8 cellular contexts compared by ENCODE assay signal in genomic region chr17:82021728-82022309, GRCh38. TPM values are rescaled to one million over a fixed set of nuclear protein-coding genes. Genes with fewer than 3 reads are reported as not detected.
DNase-seq lines count a peak whose midpoint lies in the region; ATAC-seq and TF ChIP-seq lines count a peak whose summit lies in the region.

No MANE protein-coding gene starts in this region.

- peak overlapping the region; percentile 91 for H3K4me3 ChIP-seq in DOHH2 (ENCODE audit: low read length)
- peak overlapping the region; percentile 84 for H3K4me3 ChIP-seq in NB4 (ENCODE audit: low read depth, low read length)
- H3K4me3 ChIP-seq in dorsolateral prefrontal cortex = peak overlapping the region; percentile 61 to 100 (median 91)
- peak overlapping the region; percentile 81 to 98 for H3K4me3 ChIP-seq in neuronal stem cell (ENCODE audit: low read length in 2 of 2)

- peaks cover 7% of the 10 kb centered on the region for H3K36me3 ChIP-seq in DOHH2 (ENCODE audit: control insufficient read depth, low read length)
- peaks cover 13 to 33% of the 10 kb centered on the region in 2 donors for H3K36me3 ChIP-seq in neuronal stem cell (replicated peaks in 1 of 2; ENCODE audit: control insufficient read depth in 2 of 2, insufficient read depth in 2 of 2, low read length in 2 of 2)

- H2AK5ac ChIP-seq in neuronal stem cell (ENCODE audit: low read depth, low read length) = peak overlapping the region; percentile 91

- H2BK5ac ChIP-seq in neuronal stem cell (ENCODE audit: low read length) = no peak overlapping the region

- no peak overlapping the region for H3K27ac ChIP-seq in DOHH2 (ENCODE audit: low read depth, low read length)
- H3K27ac ChIP-seq in dorsolateral prefrontal cortex = peak overlapping the region in 10 of 59 donors; percentile 1 to 76 (median 54)
- no peak overlapping the region for H3K27ac ChIP-seq in neuronal stem cell (replicated peaks; ENCODE audit: low read length)

- DNase-seq in NB4 (ENCODE audit: low read depth) = no peak
- no peak for DNase-seq in dorsolateral prefrontal cortex
- no peak for DNase-seq in neuronal stem cell (ENCODE audit: low spot score)
- DNase-seq in T1000 (lab: John Stamatoyannopoulos, UW) = no peak

- peaks cover 8% of the 10 kb centered on the region; the same call in 1 of the 2 replicates for H4K20me1 ChIP-seq in DOHH2 (ENCODE audit: control insufficient read depth, insufficient read depth, low read depth, low read length)

- H3K9me3 ChIP-seq in DOHH2 (ENCODE audit: control insufficient read depth, insufficient read depth, low read length) (no peaks in the 10 kb centered on the region), neuronal stem cell (replicated peaks in 1 of 2; ENCODE audit: control insufficient read depth in 2 of 2, insufficient read depth in 1 of 2, low read depth in 1 of 2, low read length in 2 of 2) (peaks cover 0 to 2% of the 10 kb centered on the region in 2 donors)

- no peak for TF ChIP-seq POLR2A in NB4 (IDR thresholded peaks at IDR 0.05; ENCODE audit: extremely low read depth, insufficient read length)

- no peak overlapping the region for H2BK15ac ChIP-seq in neuronal stem cell (ENCODE audit: low read length)

- peaks cover 3% of the 10 kb centered on the region; the same call in 1 of the 2 replicates for H3F3A ChIP-seq in DOHH2 (ENCODE audit: control insufficient read depth, insufficient read depth)

- intact Hi-C loops in dorsolateral prefrontal cortex (cut with DNase I) = loop anchor here (1.0 to 5.0 kb wide), 5 partner anchors 45 to 155 kb away; partner anchors contain the start of gene ASPSCR1 (in 2 of the 2)

- H3K9ac ChIP-seq in neuronal stem cell (ENCODE audit: low read depth, low read length, poor library complexity) = peak overlapping the region; percentile 92

- no peak overlapping the region for H3K14ac ChIP-seq in neuronal stem cell (ENCODE audit: low read length)

- H3K4me1 ChIP-seq in DOHH2 (ENCODE audit: control insufficient read depth, low read length) = peaks cover 31% of the 10 kb centered on the region
- H3K4me1 ChIP-seq in neuronal stem cell (ENCODE audit: control insufficient read depth in 2 of 2, insufficient read depth in 1 of 2, low read depth in 1 of 2, low read length in 2 of 2) = peaks cover 9 to 16% of the 10 kb centered on the region in 2 donors

- H3K79me1 ChIP-seq in neuronal stem cell (ENCODE audit: low read depth, low read length) = peaks cover 30% of the 10 kb centered on the region

- H4K91ac ChIP-seq in neuronal stem cell (ENCODE audit: low read depth, low read length, poor library complexity) = no peak overlapping the region

- H4K8ac ChIP-seq in neuronal stem cell (ENCODE audit: low read depth, low read length) = no peak overlapping the region

- no CpG with 5 or more reads among the region's 15 CpGs for WGBS in neuronal stem cell (ENCODE audit: extremely low coverage in 2 of 2, insufficient read length in 2 of 2, insufficient replicate concordance in 1 of 2), 2 donors

- peak overlapping the region; percentile 91 for H2AFZ ChIP-seq in neuronal stem cell (ENCODE audit: low read length)

- H2BK120ac ChIP-seq in neuronal stem cell (ENCODE audit: low read depth, low read length) = no peak overlapping the region

- H2BK12ac ChIP-seq in neuronal stem cell (ENCODE audit: low read length) = peak overlapping the region; percentile 90

- TF ChIP-seq CTCF in DOHH2 (IDR thresholded peaks at IDR 0.05; ENCODE audit: low read depth, low read length, poor library complexity, severe bottlenecking) (no peak), NB4 (IDR thresholded peaks at IDR 0.05; ENCODE audit: low read depth, low read length) (no peak), dorsolateral prefrontal cortex (IDR thresholded peaks at IDR 0.05 in 54 of 56, conservative IDR thresholded peaks at IDR 0.05 in 2 of 56; ENCODE audit: low read depth in 1 of 56, partially characterized antibody in 56 of 56) (no peak)

- H3K4me2 ChIP-seq in DOHH2 (ENCODE audit: low read length) (peak overlapping the region; percentile 89), neuronal stem cell (ENCODE audit: insufficient read depth, low read length, poor library complexity, severe bottlenecking) (peak overlapping the region; percentile 99)

- H3K23ac ChIP-seq in neuronal stem cell (ENCODE audit: low read depth, low read length, poor library complexity) = peak overlapping the region; percentile 73

- ATAC-seq in GM19023 (IDR thresholded peaks at IDR 0.05; ENCODE audit: unreplicated experiment) (no peak), esophagus mucosa (no peak), GM21576 (IDR thresholded peaks at IDR 0.05; ENCODE audit: unreplicated experiment) (no peak)

- H3K18ac ChIP-seq in neuronal stem cell (ENCODE audit: low read length) = peak overlapping the region; percentile 77

- no peaks in the 10 kb centered on the region for H3K9me2 ChIP-seq in DOHH2 (replicated peaks; ENCODE audit: control insufficient read depth, low read length)

- H3K27me3 ChIP-seq in DOHH2 (ENCODE audit: control insufficient read depth, low read length) = no peaks in the 10 kb centered on the region
- no peaks in the 10 kb centered on the region for H3K27me3 ChIP-seq in dorsolateral prefrontal cortex
- H3K27me3 ChIP-seq in neuronal stem cell (ENCODE audit: control insufficient read depth in 3 of 3, insufficient read depth in 3 of 3, low read depth in 1 of 3, low read length in 3 of 3) = no peaks in the 10 kb centered on the region

- peaks cover 35% of the 10 kb centered on the region for H3K79me2 ChIP-seq in DOHH2 (ENCODE audit: control insufficient read depth, low read length)

- H3K4ac ChIP-seq in neuronal stem cell (ENCODE audit: low read length) = no peak overlapping the region

RNA-seq across cellular contexts. Expression of gene CENPX, which starts 0.9 kb away (rescaled TPM):
- total RNA-seq in dorsolateral prefrontal cortex (10 to 100 TPM; 28.0 to 64.9 (median 45.1) TPM), esophagus mucosa (71.8 TPM)
- 45.1 TPM for polyA plus RNA-seq in neuronal stem cell (2013, experiment 1 of 2)
- 45.1 TPM for polyA plus RNA-seq in neuronal stem cell (2013, experiment 2 of 2)

RNA-seq across cellular contexts. Expression of gene LRRC45, which starts 1.3 kb away (rescaled TPM):
- total RNA-seq in dorsolateral prefrontal cortex = 10 to 100 TPM in 95 of 120 experiments, 1 to 10 TPM in 25; 6.8 to 22.2 (median 12.3) TPM
- 13.2 TPM for polyA plus RNA-seq in neuronal stem cell (2013, experiment 1 of 2)
- polyA plus RNA-seq in neuronal stem cell (2013, experiment 2 of 2) = 12.5 TPM
- total RNA-seq in esophagus mucosa = 8.4 TPM

RNA-seq across cellular contexts. Expression of gene RAC3, which starts 9.7 kb away (rescaled TPM):
- total RNA-seq in dorsolateral prefrontal cortex (10 to 100 TPM in 119 of 120 experiments, 1 to 10 TPM in 1; 9.9 to 30.9 (median 21.2) TPM), esophagus mucosa (6.2 TPM)
- polyA plus RNA-seq in neuronal stem cell (2013, experiment 1 of 2) = 61.3 TPM
- polyA plus RNA-seq in neuronal stem cell (2013, experiment 2 of 2) = 55.7 TPM

RNA-seq across cellular contexts. Expression of gene DCXR, which starts 15.7 kb away (rescaled TPM):
- total RNA-seq in dorsolateral prefrontal cortex (100 to 1,000 TPM in 115 of 120 experiments, 10 to 100 TPM in 5; 80.1 to 213 (median 127) TPM), esophagus mucosa (138 TPM)
- 72.9 TPM for polyA plus RNA-seq in neuronal stem cell (2013, experiment 1 of 2)
- polyA plus RNA-seq in neuronal stem cell (2013, experiment 2 of 2) = 72.2 TPM

RNA-seq across cellular contexts. Expression of gene RFNG, which starts 29.8 kb away (rescaled TPM):
- total RNA-seq in dorsolateral prefrontal cortex (10 to 100 TPM; 22.3 to 73.4 (median 36.6) TPM), esophagus mucosa (21.6 TPM)
- 25.7 TPM for polyA plus RNA-seq in neuronal stem cell (2013, experiment 1 of 2)
- polyA plus RNA-seq in neuronal stem cell (2013, experiment 2 of 2) = 26.2 TPM
